ENCODE assay signal across 8 cellular contexts in genomic region chr19:58150328-58150921, GRCh38. TPM values are rescaled to one million over a fixed set of nuclear protein-coding genes. Genes with fewer than 3 reads are reported as not detected.
A peak's percentile ranks its signal among the peaks of the same experiment; 100 is the strongest.
DNase-seq lines count a peak whose midpoint lies in the region; ATAC-seq and TF ChIP-seq lines count a peak whose summit lies in the region.

Gene ZNF329 (minus strand): TSS chr19:58150789. CDS start chr19:58129503, 21,286 bp downstream.

- H3K27ac ChIP-seq in AG04450 (ENCODE audit: low read depth, low read length): peak within 1 kb of the TSS; percentile 84

- H3K27me3 ChIP-seq in AG04450 (ENCODE audit: control insufficient read depth, insufficient read depth, low read length): no peaks in the 10 kb centered on the region
- H3K27me3 ChIP-seq in NT2/D1 (ENCODE audit: insufficient read depth, insufficient read length): no peaks in the 10 kb centered on the region

- H3K36me3 ChIP-seq in NT2/D1 (ENCODE audit: insufficient read depth, insufficient read length, low read length): no peaks in the 10 kb centered on the region

- H3K9me3 ChIP-seq in AG04450 (ENCODE audit: control insufficient read depth, insufficient read depth, low read length) (peaks cover 49% of the 10 kb centered on the region), NT2/D1 (ENCODE audit: insufficient read depth, low read length) (peaks cover 23% of the 10 kb centered on the region)

- CTCF ChIA-PET in AG04450 (lab: Charles Lee): interaction anchor here (0.6 kb wide), 1 partner anchor 10 kb away, joined by 3 read pairs; no protein-coding TSS in a partner anchor

- no peak for TF ChIP-seq CTCF in AG04450 (IDR thresholded peaks at IDR 0.05; ENCODE audit: low read depth, low read length)

- peak within 1 kb of the TSS; percentile 94 for H3K9ac ChIP-seq in NT2/D1 (ENCODE audit: insufficient read length, low read depth)

- POLR2A ChIA-PET in AG04450 (lab: Yijun Ruan, JAX): interaction anchor here (0.5 to 1.0 kb wide), 2 partner anchors 33 to 148 kb away, joined by 3 read pairs; partner anchors contain the start of genes ZNF274 and ZNF606

- peak; percentile 74 for ATAC-seq in GM19035 (IDR thresholded peaks at IDR 0.05; ENCODE audit: unreplicated experiment)
- peak; percentile 32 for ATAC-seq in HG03558 (IDR thresholded peaks at IDR 0.05; ENCODE audit: extremely low read depth, unreplicated experiment)

- H3K4me3 ChIP-seq in AG04450 (ENCODE audit: low read depth, low read length): peak within 1 kb of the TSS; percentile 96
- H3K4me3 ChIP-seq in NT2/D1 (ENCODE audit: insufficient read length, low read depth): peak within 1 kb of the TSS; percentile 85

- DNase-seq in AG04450 (ENCODE audit: low read depth, low spot score) (peak; percentile 58), NT2/D1 (ENCODE audit: low read depth, low spot score) (peak; percentile 49), epidermal melanocyte (ENCODE audit: insufficient read length, low spot score) (peak; percentile 93), midbrain (lab: John Stamatoyannopoulos, UW) (peak; percentile 90)
- peak; percentile 99 for DNase-seq in activated CD8-positive, alpha-beta memory T cell treated with anti-CD3 and anti-CD28 coated beads, Interleukin-2, amount 50 U/mL, for 48 hours
- peak; percentile 81 to 82 for DNase-seq in stimulated activated CD8-positive, alpha-beta memory T cell treated with anti-CD3 and anti-CD28 coated beads, Interleukin-15, amount 100 ng/mL, for 4 hours (ENCODE audit: low read depth in 2 of 2)

- no peaks in the 10 kb centered on the region for H3K4me1 ChIP-seq in NT2/D1 (ENCODE audit: insufficient read depth, insufficient read length)

RNA-seq across cellular contexts. Expression of gene ZNF329, which starts in this region (rescaled TPM):
- polyA plus RNA-seq in AG04450 (2011; rRNA removed): 9.5 and 10.2 TPM in 2 replicates
- polyA minus RNA-seq in AG04450 (2011; rRNA and poly(A)+ RNA removed): 11.3 and 13.6 TPM in 2 replicates

Comparison
In these comparisons a context has a peak if more than half of its experiments do, and no peak if none do; other contexts are left out.
1. Peak in every context shown above with its lines: DNase-seq, ATAC-seq, H3K4me3 ChIP-seq and H3K27ac ChIP-seq.
2. DNase-seq: peak in every context shown above with its lines; median percentile 99 in activated CD8-positive, alpha-beta memory T cell treated with anti-CD3 and anti-CD28 coated beads, Interleukin-2, amount 50 U/mL, for 48 hours; 93 in epidermal melanocyte; 90 in midbrain; 82 in stimulated activated CD8-positive, alpha-beta memory T cell treated with anti-CD3 and anti-CD28 coated beads, Interleukin-15, amount 100 ng/mL, for 4 hours; 58 in AG04450; 49 in NT2/D1.